Comparison of ENCODE assay signal across 9 cellular contexts in the genomic region with DNA sequence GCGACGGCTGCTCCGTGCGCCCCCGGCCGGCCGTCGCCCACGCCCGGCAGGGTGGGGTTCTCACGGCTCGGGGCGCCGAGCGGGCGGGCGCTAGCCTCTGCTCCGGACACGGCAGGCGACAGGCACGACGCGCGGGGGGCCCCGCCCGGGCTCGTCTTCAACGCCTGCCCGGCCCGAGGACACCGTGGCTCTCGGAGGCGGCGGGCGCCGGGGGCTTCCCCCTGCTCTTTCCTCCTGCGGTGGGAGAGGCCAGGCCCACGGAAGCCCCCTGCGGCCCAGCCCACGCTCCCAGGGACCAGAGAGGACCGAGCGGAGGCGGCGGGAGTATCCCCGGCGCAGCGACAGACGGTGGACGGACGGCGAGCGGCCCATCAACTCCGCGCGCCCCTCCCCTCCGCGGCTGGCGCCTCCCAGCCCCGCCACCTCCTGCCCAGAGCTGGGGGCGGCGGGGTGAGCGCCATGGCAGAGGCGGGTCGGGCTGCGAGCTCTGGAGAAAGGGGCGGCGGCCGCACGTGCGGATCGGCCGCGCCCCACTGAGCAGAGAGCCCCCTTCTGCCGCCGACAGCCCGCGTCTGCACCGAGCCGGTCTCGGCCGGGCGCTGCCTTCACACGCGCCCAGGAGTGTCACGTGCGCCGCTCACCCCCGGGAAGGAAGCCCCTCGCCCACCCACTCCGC. TPM values are rescaled to one million over a fixed set of nuclear protein-coding genes. Genes with fewer than 3 reads are reported as not detected.
DNase-seq lines count a peak whose midpoint lies in the region; ATAC-seq, FAIRE-seq and TF ChIP-seq lines count a peak whose summit lies in the region.
"Had no signal": no experiment of that assay in that cellular context is flagged by ENCODE, and none has a peak within 500 bp of the region (broad histone marks: within the 10 kb centered on the region; RNA-seq: fewer than 3 reads in every experiment).

A gene (minus strand): TSS at position 347 of the 676 bp plus-strand sequence. CDS start 386 bp downstream, outside the sequence.
A gene with protein sequence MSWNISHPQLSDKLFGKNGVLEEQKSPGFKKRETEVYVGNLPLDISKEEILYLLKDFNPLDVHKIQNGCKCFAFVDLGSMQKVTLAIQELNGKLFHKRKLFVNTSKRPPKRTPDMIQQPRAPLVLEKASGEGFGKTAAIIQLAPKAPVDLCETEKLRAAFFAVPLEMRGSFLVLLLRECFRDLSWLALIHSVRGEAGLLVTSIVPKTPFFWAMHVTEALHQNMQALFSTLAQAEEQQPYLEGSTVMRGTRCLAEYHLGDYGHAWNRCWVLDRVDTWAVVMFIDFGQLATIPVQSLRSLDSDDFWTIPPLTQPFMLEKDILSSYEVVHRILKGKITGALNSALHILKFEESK (plus strand): TSS at position 154 of the 676 bp plus-strand sequence. CDS start 4,685 bp downstream, outside the sequence.

- H3K4me3 Mint-ChIP-seq in T-helper 17 cell = peak within 1 kb of the TSS; percentile 79
- H3K4me3 Mint-ChIP-seq in neural crest cell = peak within 1 kb of the TSS; percentile 54

- no peaks in the 10 kb centered on the region for H4K20me1 ChIP-seq in BLaER1

- FAIRE-seq in frontal cortex (lab: Jason Lieb, UNC) = no peak

- no peaks in the 10 kb centered on the region for H3K9me3 Mint-ChIP-seq in neural crest cell

- H3K4me1 ChIP-seq in BLaER1 (peaks cover 55% of the 10 kb centered on the region), foreskin keratinocyte (no peaks in the 10 kb centered on the region)

- H3K9ac ChIP-seq in BLaER1 = no peak within 1 kb of the TSS
- H3K9ac ChIP-seq: KMS-11 had no signal

- TF ChIP-seq CTCF in neural crest cell (conservative IDR thresholded peaks at IDR 0.05) = no peak
- TF ChIP-seq CTCF in foreskin keratinocyte (conservative IDR thresholded peaks at IDR 0.05) = no peak

- H3K27me3 Mint-ChIP-seq in T-helper 17 cell = peaks cover 50% of the 10 kb centered on the region
- H3K27me3 Mint-ChIP-seq in neural crest cell (ENCODE audit: low read depth) = peaks cover 78% of the 10 kb centered on the region

- H3K27me3 ChIP-seq in BLaER1 (peaks cover 34% of the 10 kb centered on the region), foreskin keratinocyte (peaks cover 99% of the 10 kb centered on the region)

- H3K27ac Mint-ChIP-seq in T-helper 17 cell (peak within 1 kb of the TSS; percentile 47), neural crest cell (ENCODE audit: unreplicated experiment) (no peak within 1 kb of the TSS)

- ATAC-seq in T-helper 17 cell (peak; percentile 58), foreskin keratinocyte (no peak), HG03045 (IDR thresholded peaks at IDR 0.05; ENCODE audit: unreplicated experiment) (no peak)

- H3K4me2 ChIP-seq in BLaER1 = peak within 1 kb of the TSS; percentile 79
- H3K4me2 ChIP-seq: KMS-11 had no signal

- H3K36me3 ChIP-seq in BLaER1 = no peaks in the 10 kb centered on the region

- H3K27ac ChIP-seq in BLaER1 (no peak within 1 kb of the TSS), foreskin keratinocyte (no peak within 1 kb of the TSS)
- H3K27ac ChIP-seq: KMS-11 had no signal

- H3K36me3 Mint-ChIP-seq in T-helper 17 cell (ENCODE audit: low read depth) (peaks cover 12% of the 10 kb centered on the region), neural crest cell (ENCODE audit: low read depth) (peaks cover 4% of the 10 kb centered on the region)

- H3K9me3 ChIP-seq in BLaER1 (peaks cover 31% of the 10 kb centered on the region), T-helper 17 cell (ENCODE audit: control insufficient read depth, low read length, poor library complexity, severe bottlenecking) (no peaks in the 10 kb centered on the region)

- DNase-seq in T-helper 17 cell = peak in 1 of 3 donors; percentile 18
- peak; percentile 28 to 42 for DNase-seq in frontal cortex (ENCODE audit: low spot score in 2 of 2)
- DNase-seq in neural crest cell (ENCODE audit: low read depth, low spot score) = no peak
- no peak for DNase-seq in NOMO-1 treated with dmso at 0.1 percent for 144 hours (lab: John Stamatoyannopoulos, UW; ENCODE audit: unreplicated experiment)
- no peak for DNase-seq in NCI-H1105 (lab: John Stamatoyannopoulos, UW)
- no peak for DNase-seq in foreskin keratinocyte

- peak within 1 kb of the TSS; percentile 58 for H3K4me3 ChIP-seq in BLaER1

- H3K4me1 Mint-ChIP-seq in T-helper 17 cell (peaks cover 6% of the 10 kb centered on the region), neural crest cell (peaks cover 6% of the 10 kb centered on the region)

RNA-seq across cellular contexts. Expression of the first gene that starts in this region (rescaled TPM):
- under 1 TPM in 1 of 2 donors, not detected in 1; 0.13 TPM for total RNA-seq in T-helper 17 cell
- total RNA-seq in frontal cortex = 2.0 TPM
- 0.11 and 0.19 TPM in 2 replicates for total RNA-seq in neural crest cell
- not detected in 2 replicates for total RNA-seq in foreskin keratinocyte
- not detected in 2 replicates for polyA plus RNA-seq in foreskin keratinocyte

RNA-seq across cellular contexts. Expression of the second gene that starts in this region (rescaled TPM):
- total RNA-seq in T-helper 17 cell (under 1 TPM in 1 of 2 donors, not detected in 1; 0.12 TPM), frontal cortex (0.41 TPM), neural crest cell (not detected in 2 replicates), foreskin keratinocyte (not detected in 2 replicates)
- not detected in 2 replicates for polyA plus RNA-seq in foreskin keratinocyte

Comparison
In these comparisons a context has a peak if more than half of its experiments do, and no peak if none do; other contexts are left out.
1. Peak in ATAC-seq in T-helper 17 cell; RNA of the genes that start here not detected or under 1 TPM.
2. DNase-seq: peak in frontal cortex (2 of 2); none in neural crest cell (single experiment), NOMO-1 treated with dmso at 0.1 percent for 144 hours (single experiment), NCI-H1105 (single experiment) and foreskin keratinocyte (0 of 2).